10 cellular contexts compared by ENCODE assay signal in the genomic region with DNA sequence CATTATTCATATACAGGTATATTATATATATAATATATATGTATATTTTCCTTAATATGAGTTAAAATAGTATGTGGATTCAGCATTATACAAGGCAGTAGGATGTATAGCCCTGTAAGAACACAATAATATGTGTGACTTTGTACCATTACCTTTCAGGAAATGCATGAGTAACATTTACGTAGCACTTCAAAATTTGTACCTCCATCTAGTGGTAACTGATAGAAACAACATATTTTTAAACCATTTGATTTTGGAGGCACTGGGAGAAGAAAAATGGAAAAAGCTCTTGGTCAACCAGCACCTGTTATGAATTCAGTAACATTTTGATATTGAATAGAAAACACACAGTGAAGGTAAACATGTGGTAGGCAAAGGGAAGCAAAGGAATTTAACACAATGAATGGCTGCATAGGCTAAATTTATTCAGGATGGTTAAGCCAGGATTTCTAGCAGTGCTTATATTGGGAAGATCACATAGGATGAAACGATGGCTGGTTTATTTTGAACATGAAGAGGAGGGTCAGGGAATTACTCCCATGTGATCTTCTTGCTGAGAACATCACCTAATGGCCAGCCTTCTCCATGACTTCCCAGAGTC.
DNase-seq lines count a peak whose midpoint lies in the region; ATAC-seq and TF ChIP-seq lines count a peak whose summit lies in the region.
"Had no signal": no experiment of that assay in that cellular context is flagged by ENCODE, and none has a peak within 500 bp of the region (broad histone marks: within the 10 kb centered on the region; RNA-seq: fewer than 3 reads in every experiment).

No MANE protein-coding gene starts in this region.

- H3K4me1 Mint-ChIP-seq in naive thymus-derived CD4-positive, alpha-beta T cell: no peaks in the 10 kb centered on the region

- no peak for TF ChIP-seq CTCF in HFF-Myc (IDR thresholded peaks at IDR 0.05; ENCODE audit: low read depth, low read length, missing control alignments)
- TF ChIP-seq CTCF in prostate gland (IDR thresholded peaks at IDR 0.05): peak in 3 of 4 experiments; percentile 46 to 61 (median 53)

- H3K4me3 Mint-ChIP-seq in naive thymus-derived CD4-positive, alpha-beta T cell: no peak overlapping the region

- H3K4me1 ChIP-seq in prostate gland (replicated peaks): no peaks in the 10 kb centered on the region
- no peaks in the 10 kb centered on the region for H3K4me1 ChIP-seq in naive thymus-derived CD4-positive, alpha-beta T cell (ENCODE audit: control insufficient read depth in 2 of 2, insufficient read depth in 2 of 2, low read length in 2 of 2)
- no peaks in the 10 kb centered on the region for H3K4me1 ChIP-seq in effector memory CD4-positive, alpha-beta T cell (ENCODE audit: control insufficient read depth, insufficient read depth, low read length, poor library complexity, severe bottlenecking)
- H3K4me1 ChIP-seq: SJSA1 had no signal

- TF ChIP-seq POLR2A in prostate gland (IDR thresholded peaks at IDR 0.05): no peak

- no peaks in the 10 kb centered on the region for H3K27me3 ChIP-seq in prostate gland (replicated peaks; ENCODE audit: insufficient read depth)
- H3K27me3 ChIP-seq in naive thymus-derived CD4-positive, alpha-beta T cell (ENCODE audit: control insufficient read depth in 2 of 2, insufficient read depth in 2 of 2, low read length in 2 of 2): no peaks in the 10 kb centered on the region
- no peaks in the 10 kb centered on the region for H3K27me3 ChIP-seq in effector memory CD4-positive, alpha-beta T cell (replicated peaks; ENCODE audit: control insufficient read depth, insufficient read depth, low read length, poor library complexity, severe bottlenecking)
- H3K27me3 ChIP-seq: neutrophil, SJSA1 had no signal

- no peaks in the 10 kb centered on the region for H3K27me3 Mint-ChIP-seq in naive thymus-derived CD4-positive, alpha-beta T cell

- no peak overlapping the region for H3K27ac ChIP-seq in epithelial cell of prostate
- no peak overlapping the region for H3K27ac ChIP-seq in prostate gland
- no peak overlapping the region for H3K27ac ChIP-seq in naive thymus-derived CD4-positive, alpha-beta T cell (ENCODE audit: low read depth, low read length)
- no peak overlapping the region for H3K27ac ChIP-seq in effector memory CD4-positive, alpha-beta T cell (ENCODE audit: insufficient read depth, low read length, poor library complexity, severe bottlenecking)
- H3K27ac ChIP-seq: neutrophil, SJSA1 had no signal

- POLR2A ChIA-PET in naive thymus-derived CD4-positive, alpha-beta T cell (lab: Charles Lee): no interaction called here

- no peak for ATAC-seq in naive thymus-derived CD4-positive, alpha-beta T cell
- no peak for ATAC-seq in GM21825 (IDR thresholded peaks at IDR 0.05; ENCODE audit: unreplicated experiment)

- no peaks in the 10 kb centered on the region for H3K36me3 ChIP-seq in prostate gland
- H3K36me3 ChIP-seq in naive thymus-derived CD4-positive, alpha-beta T cell (ENCODE audit: control insufficient read depth in 2 of 3, insufficient read depth in 3 of 3, low read length in 3 of 3): no peaks in the 10 kb centered on the region
- H3K36me3 ChIP-seq in effector memory CD4-positive, alpha-beta T cell (ENCODE audit: control insufficient read depth, insufficient read depth, low read length): no peaks in the 10 kb centered on the region
- H3K36me3 ChIP-seq: neutrophil, SJSA1 had no signal

- no peaks in the 10 kb centered on the region for H3K36me3 Mint-ChIP-seq in naive thymus-derived CD4-positive, alpha-beta T cell

- no peak overlapping the region for H3K27ac Mint-ChIP-seq in naive thymus-derived CD4-positive, alpha-beta T cell

- in situ Hi-C loops in G401 (cut with HindIII; ENCODE audit: low sequenced_read_pairs): no loop called here

- WGBS in prostate gland: 35% methylated on average over 2 of the region's 2 CpGs

- CTCF ChIA-PET in naive thymus-derived CD4-positive, alpha-beta T cell (lab: Charles Lee): no interaction called here

- H3K4me3 ChIP-seq in HFF-Myc (replicated peaks; ENCODE audit: low read depth, low read length) (no peak overlapping the region), prostate gland (no peak overlapping the region)
- no peak overlapping the region for H3K4me3 ChIP-seq in naive thymus-derived CD4-positive, alpha-beta T cell (ENCODE audit: low read length)
- no peak overlapping the region for H3K4me3 ChIP-seq in effector memory CD4-positive, alpha-beta T cell (ENCODE audit: insufficient read depth, low read depth, low read length, poor library complexity, severe bottlenecking)
- H3K4me3 ChIP-seq: SJSA1 had no signal

- intact Hi-C loops in prostate gland (cut with DNase I): no loop called here
- intact Hi-C loops in naive thymus-derived CD4-positive, alpha-beta T cell (cut with micrococcal nuclease): loop anchor here in 1 of 2 donors (5.0 kb wide), 1 partner anchor 567 kb away; the partner anchor contains the start of gene CCDC85A

- H3K9me3 ChIP-seq in prostate gland: no peaks in the 10 kb centered on the region
- no peaks in the 10 kb centered on the region for H3K9me3 ChIP-seq in naive thymus-derived CD4-positive, alpha-beta T cell (ENCODE audit: control insufficient read depth in 2 of 3, low read length in 3 of 3)
- no peaks in the 10 kb centered on the region for H3K9me3 ChIP-seq in effector memory CD4-positive, alpha-beta T cell (ENCODE audit: control insufficient read depth, low read length)
- H3K9me3 ChIP-seq: neutrophil, SJSA1 had no signal

- H3K9me3 Mint-ChIP-seq in naive thymus-derived CD4-positive, alpha-beta T cell: peaks cover 0 to 6% (median 2%) of the 10 kb centered on the region in 11 donors

- peak; percentile 71 for DNase-seq in G401 (ENCODE audit: low spot score)
- DNase-seq in HFF-Myc (ENCODE audit: extremely low read depth, low read depth): peak; percentile 7
- DNase-seq in NCI-H524 (lab: John Stamatoyannopoulos, UW): peak; percentile 6 to 48
- DNase-seq in epithelial cell of prostate (ENCODE audit: low read depth, low spot score): peak; percentile 3
- no peak for DNase-seq in prostate gland (ENCODE audit: low spot score)
- DNase-seq in naive thymus-derived CD4-positive, alpha-beta T cell: no peak
- no peak for DNase-seq in effector memory CD4-positive, alpha-beta T cell

Comparison
In these comparisons a context has a peak if more than half of its experiments do, and no peak if none do; other contexts are left out.
1. DNase-seq: peak in G401 (single experiment), HFF-Myc (single experiment), NCI-H524 (2 of 2) and epithelial cell of prostate (single experiment); none in prostate gland (single experiment), naive thymus-derived CD4-positive, alpha-beta T cell (0 of 9) and effector memory CD4-positive, alpha-beta T cell (0 of 3).